23 cellular contexts compared by ENCODE assay signal in genomic region chr11:112176077-112176476, GRCh38. TPM values are rescaled to one million over a fixed set of nuclear protein-coding genes. Genes with fewer than 3 reads are reported as not detected.
DNase-seq lines count a peak whose midpoint lies in the region; ATAC-seq and TF ChIP-seq lines count a peak whose summit lies in the region.
"Had no signal": no experiment of that assay in that cellular context is flagged by ENCODE, and none has a peak within 500 bp of the region (broad histone marks: within the 10 kb centered on the region; RNA-seq: fewer than 3 reads in every experiment).

No MANE protein-coding gene starts in this region.

- peaks cover 15% of the 10 kb centered on the region for H3K4me1 ChIP-seq in endocrine pancreas (ENCODE audit: control insufficient read depth, insufficient read depth, low read length)
- no peaks in the 10 kb centered on the region for H3K4me1 ChIP-seq in right lobe of liver
- peaks cover 0 to 31% (median 22%) of the 10 kb centered on the region in 4 donors for H3K4me1 ChIP-seq in sigmoid colon

- no peak for TF ChIP-seq POLR2A in right lobe of liver (IDR thresholded peaks at IDR 0.05)
- no peak for TF ChIP-seq POLR2A in sigmoid colon (IDR thresholded peaks at IDR 0.05)

- in situ Hi-C loops in ACHN (cut with HindIII; ENCODE audit: low pct_ligation_motif_present, low pct_unique_long_range_greater_than_20kb, low sequenced_read_pairs) = no loop called here

- TF ChIP-seq CTCF in right lobe of liver (IDR thresholded peaks at IDR 0.05) = no peak
- no peak for TF ChIP-seq CTCF in sigmoid colon (IDR thresholded peaks at IDR 0.05)

- H3K9ac ChIP-seq in endocrine pancreas (ENCODE audit: control insufficient read depth, insufficient read depth, low read length) = peak overlapping the region; percentile 26

- H3K27ac ChIP-seq in right lobe of liver (peak overlapping the region; percentile 51 to 87 (median 83)), sigmoid colon (peak overlapping the region; percentile 67 to 79 (median 74))
- H3K27ac ChIP-seq: thoracic aorta had no signal

- TF ChIP-seq EP300 in sigmoid colon (IDR thresholded peaks at IDR 0.05) = peak in 2 of 4 donors; percentile 36 to 73

- H3K27me3 ChIP-seq in endocrine pancreas (ENCODE audit: control insufficient read depth, insufficient read depth, low read length) (no peaks in the 10 kb centered on the region), right lobe of liver (no peaks in the 10 kb centered on the region), sigmoid colon (no peaks in the 10 kb centered on the region)
- H3K27me3 ChIP-seq: brain microvascular endothelial cell had no signal

- H3K36me3 ChIP-seq in endocrine pancreas (ENCODE audit: control insufficient read depth, insufficient read depth, low read length) = no peaks in the 10 kb centered on the region
- H3K36me3 ChIP-seq in right lobe of liver = peaks cover 0 to 9% (median 2%) of the 10 kb centered on the region in 4 donors
- H3K36me3 ChIP-seq in sigmoid colon = no peaks in the 10 kb centered on the region
- H3K36me3 ChIP-seq: brain microvascular endothelial cell, thoracic aorta had no signal

- ATAC-seq in right lobe of liver (peak in 3 of 4 donors; percentile 9 to 28 (median 13)), GM19328 (IDR thresholded peaks at IDR 0.05; ENCODE audit: unreplicated experiment) (no peak)

- H3K4me3 ChIP-seq in endocrine pancreas (ENCODE audit: control insufficient read depth, insufficient read depth, low read length) (peak overlapping the region; percentile 82), right lobe of liver (peak overlapping the region; percentile 19 to 60 (median 53)), sigmoid colon (peak overlapping the region in 3 of 4 donors; percentile 29 to 43 (median 42))
- H3K4me3 ChIP-seq: mucosa of descending colon had no signal

- H3K9me3 ChIP-seq in endocrine pancreas (ENCODE audit: control insufficient read depth, low read length) (no peaks in the 10 kb centered on the region), right lobe of liver (no peaks in the 10 kb centered on the region), sigmoid colon (no peaks in the 10 kb centered on the region)
- H3K9me3 ChIP-seq: mucosa of descending colon, thoracic aorta had no signal

- 45% methylated on average over 1 of the region's 1 CpG for WGBS in right lobe of liver (ENCODE audit: insufficient coverage, low coverage, low lambda C conversion rate, missing lambda C conversion rate)
- 78 to 88% methylated on average over 1 of the region's 1 CpG for WGBS in sigmoid colon, 2 donors

- intact Hi-C loops in right lobe of liver (cut with DNase I) = no loop called here
- intact Hi-C loops in sigmoid colon (cut with DNase I) = no loop called here

- DNase-seq in NCI-H226 (peak; percentile 24), right lobe of liver (no peak), sigmoid colon (no peak), epidermal melanocyte (ENCODE audit: insufficient read length, low spot score) (no peak), AG08395 (ENCODE audit: low spot score) (no peak), ACHN (no peak)
- DNase-seq: activated CD4-positive, alpha-beta T cell treated with anti-CD3 and anti-CD28 coated beads for 4 hours; activated naive CD8-positive, alpha-beta T cell treated with anti-CD3 and anti-CD28 coated beads, Interleukin-2, amount 10 ng/mL, durations not matched to agents 7 days and 5 days; brain microvascular endothelial cell; CD4-positive, CD25-positive, alpha-beta regulatory T cell; foreskin melanocyte; Karpas-422; kidney glomerular epithelial cell; mucosa of descending colon; NCI-H1048; NCI-H2227 treated with DMSO at 0.1 percent for 48 hours; stimulated activated CD4-positive, alpha-beta T cell treated with anti-CD3 and anti-CD28 coated beads, Interleukin-1b, Interleukin-23, amount 100 ng/mL, for 48 hours; stimulated activated naive B cell treated with anti-CD40 and anti-IgM and Interleukin-4, amounts not matched to agents 10 μg/mL and 1 μg/mL and 100 μg/mL, for 72 hours; T-helper 1 cell had no signal

RNA-seq across cellular contexts. Expression of gene BCO2, which starts 0.8 kb away (rescaled TPM):
- total RNA-seq in right lobe of liver = 100 to 1,000 TPM in 2 of 6 experiments, 10 to 100 TPM in 4; 33.3 to 118 (median 75.5) TPM
- 10 to 100 TPM in 1 of 4 donors, 1 to 10 TPM in 3; 6.4 to 16.9 (median 7.2) TPM for total RNA-seq in sigmoid colon
- 1 to 10 TPM in 1 of 3 donors, not detected in 2; 3.2 TPM for polyA plus RNA-seq in sigmoid colon
- polyA plus RNA-seq: CD4-positive, CD25-positive, alpha-beta regulatory T cell had no signal

RNA-seq across cellular contexts. Expression of gene TEX12, which starts 8.9 kb away (rescaled TPM):
- total RNA-seq in right lobe of liver = under 1 TPM in 1 of 6 experiments, not detected in 5; 0.31 TPM
- 1 to 10 TPM in 2 of 4 donors, under 1 TPM in 1, not detected in 1; 0.68 to 1.5 (median 1.1) TPM for total RNA-seq in sigmoid colon
- polyA plus RNA-seq in sigmoid colon = not detected
- total RNA-seq: HT1080 had no signal

RNA-seq across cellular contexts. Expression of gene IL18, which starts 12.2 kb away (rescaled TPM):
- total RNA-seq in right lobe of liver (1 to 10 TPM; 2.7 to 7.2 (median 4.4) TPM), sigmoid colon (10 to 100 TPM in 2 of 4 donors, 1 to 10 TPM in 2; 5.8 to 18.6 (median 10.8) TPM)
- polyA plus RNA-seq in sigmoid colon = 100 to 1,000 TPM; 114 to 211 (median 129) TPM
- polyA plus RNA-seq: CD4-positive, CD25-positive, alpha-beta regulatory T cell had no signal

RNA-seq across cellular contexts. Expression of gene PTS, which starts 50.2 kb away (rescaled TPM):
- total RNA-seq in right lobe of liver (10 to 100 TPM; 37.8 to 66.9 (median 55.4) TPM), sigmoid colon (10 to 100 TPM; 17.2 to 44.3 (median 30.7) TPM)
- 10 to 100 TPM; 34.0 to 86.5 (median 81.1) TPM for polyA plus RNA-seq in sigmoid colon
